In genomic region chr5:119386945-119387344, GRCh38 we compare ENCODE assay signal across 12 cellular contexts. TPM values are rescaled to one million over a fixed set of nuclear protein-coding genes. Genes with fewer than 3 reads are reported as not detected.
DNase-seq lines count a peak whose midpoint lies in the region; ATAC-seq, FAIRE-seq and TF ChIP-seq lines count a peak whose summit lies in the region.
"Had no signal": no experiment of that assay in that cellular context is flagged by ENCODE, and none has a peak within 500 bp of the region (broad histone marks: within the 10 kb centered on the region; RNA-seq: fewer than 3 reads in every experiment).

No MANE protein-coding gene starts in this region.

- H3K27ac ChIP-seq in cardiac muscle cell (peak overlapping the region; percentile 84), small intestine (ENCODE audit: low read depth in 1 of 2, low read length in 1 of 2) (no peak overlapping the region), colonic mucosa (no peak overlapping the region)
- H3K27ac ChIP-seq: ovary had no signal

- TF ChIP-seq CTCF in cardiac muscle cell (IDR thresholded peaks at IDR 0.05; ENCODE audit: low read depth, low read length) (no peak), colonic mucosa (IDR thresholded peaks at IDR 0.05) (no peak)

- FAIRE-seq in small intestine (lab: Jason Lieb, UNC), result no peak

- peaks cover 69% of the 10 kb centered on the region for H3K4me1 Mint-ChIP-seq in activated T-helper 2 cell treated with anti-CD3 and anti-CD28 coated beads, Interferon-gamma antibody, Interleukin-2, Interleukin-4, amounts not matched to agents 10 μg/mL and 5 μg/mL and 100 μg/mL, durations not matched to agents 14 hours and 24 hours and 36 hours (ENCODE audit: low read depth)

- no peaks in the 10 kb centered on the region for H3K27me3 Mint-ChIP-seq in activated T-helper 2 cell treated with anti-CD3 and anti-CD28 coated beads, Interferon-gamma antibody, Interleukin-2, Interleukin-4, amounts not matched to agents 10 μg/mL and 5 μg/mL and 100 μg/mL, durations not matched to agents 14 hours and 24 hours and 36 hours (ENCODE audit: low read depth)

- H3K9me3 ChIP-seq in cardiac muscle cell (ENCODE audit: low read depth) (no peaks in the 10 kb centered on the region), small intestine (ENCODE audit: control insufficient read depth, low read depth) (no peaks in the 10 kb centered on the region), colonic mucosa (no peaks in the 10 kb centered on the region)
- H3K9me3 ChIP-seq: HAP-1, ovary had no signal

- H3K27me3 ChIP-seq in cardiac muscle cell (no peaks in the 10 kb centered on the region), small intestine (ENCODE audit: control insufficient read depth in 2 of 2, insufficient read depth in 2 of 2, low read length in 2 of 2) (no peaks in the 10 kb centered on the region), colonic mucosa (no peaks in the 10 kb centered on the region)
- H3K27me3 ChIP-seq: ovary had no signal

- H3K9ac ChIP-seq in colonic mucosa (ENCODE audit: low read depth in 2 of 2, low read length in 2 of 2), result no peak overlapping the region

- peaks cover 64% of the 10 kb centered on the region for H3K36me3 Mint-ChIP-seq in activated T-helper 2 cell treated with anti-CD3 and anti-CD28 coated beads, Interferon-gamma antibody, Interleukin-2, Interleukin-4, amounts not matched to agents 10 μg/mL and 5 μg/mL and 100 μg/mL, durations not matched to agents 14 hours and 24 hours and 36 hours (ENCODE audit: low read depth)

- peak; percentile 7 for DNase-seq in HuH-7.5 (ENCODE audit: low spot score)
- no peak for DNase-seq in activated T-helper 2 cell treated with anti-CD3 and anti-CD28 coated beads, Interferon-gamma antibody, Interleukin-2, Interleukin-4, amounts not matched to agents 10 μg/mL and 5 μg/mL and 100 μg/mL, durations not matched to agents 14 hours and 24 hours and 36 hours (ENCODE audit: low spot score)
- DNase-seq in cardiac muscle cell (ENCODE audit: low read depth in 1 of 2, low spot score in 1 of 2), result peak; percentile 67 to 80
- peak; percentile 28 for DNase-seq in small intestine
- no peak for DNase-seq in activated CD8-positive, alpha-beta memory T cell treated with anti-CD3 and anti-CD28 coated beads for 24 hours
- no peak for DNase-seq in colonic mucosa
- no peak for DNase-seq in posterior cingulate gyrus
- DNase-seq: cerebellar nuclear complex, NCI-H1436 treated with DMSO at 0.1 percent for 48 hours, ovary had no signal

- H3K4me3 Mint-ChIP-seq in activated T-helper 2 cell treated with anti-CD3 and anti-CD28 coated beads, Interferon-gamma antibody, Interleukin-2, Interleukin-4, amounts not matched to agents 10 μg/mL and 5 μg/mL and 100 μg/mL, durations not matched to agents 14 hours and 24 hours and 36 hours (ENCODE audit: low read depth), result no peak overlapping the region

- H3K27ac Mint-ChIP-seq in activated T-helper 2 cell treated with anti-CD3 and anti-CD28 coated beads, Interferon-gamma antibody, Interleukin-2, Interleukin-4, amounts not matched to agents 10 μg/mL and 5 μg/mL and 100 μg/mL, durations not matched to agents 14 hours and 24 hours and 36 hours, result peak overlapping the region; percentile 46

- H3K4me3 ChIP-seq in cardiac muscle cell (no peak overlapping the region), small intestine (ENCODE audit: low read depth in 1 of 2, low read length in 2 of 2) (no peak overlapping the region), colonic mucosa (no peak overlapping the region)
- H3K4me3 ChIP-seq: HAP-1, ovary had no signal

- H3K4me1 ChIP-seq in cardiac muscle cell (ENCODE audit: low read depth) (peaks cover 46% of the 10 kb centered on the region), small intestine (ENCODE audit: control insufficient read depth in 2 of 2, insufficient read depth in 1 of 2, low read depth in 1 of 2, low read length in 1 of 2) (peaks cover 2 to 3% of the 10 kb centered on the region in 2 donors), colonic mucosa (no peaks in the 10 kb centered on the region)

- intact Hi-C loops in activated T-helper 2 cell treated with anti-CD3 and anti-CD28 coated beads, Interferon-gamma antibody, Interleukin-2, Interleukin-4, amounts not matched to agents 10 μg/mL and 5 μg/mL and 100 μg/mL, durations not matched to agents 14 hours and 24 hours and 36 hours (cut with micrococcal nuclease), result no loop called here
- intact Hi-C loops in colonic mucosa (cut with DNase I), result no loop called here
- intact Hi-C loops in posterior cingulate gyrus (cut with DNase I), result no loop called here

- WGBS in small intestine, 3 donors, result 16 to 28% (median 28%) methylated on average over 4 of the region's 4 CpGs

- no peak for ATAC-seq in HG03135 (IDR thresholded peaks at IDR 0.05; ENCODE audit: unreplicated experiment)

- H3K36me3 ChIP-seq in cardiac muscle cell (no peaks in the 10 kb centered on the region), small intestine (ENCODE audit: control insufficient read depth in 2 of 2, insufficient read depth in 2 of 2, low read length in 2 of 2) (no peaks in the 10 kb centered on the region), colonic mucosa (no peaks in the 10 kb centered on the region)
- H3K36me3 ChIP-seq: HAP-1, ovary had no signal

- H3K9me3 Mint-ChIP-seq in activated T-helper 2 cell treated with anti-CD3 and anti-CD28 coated beads, Interferon-gamma antibody, Interleukin-2, Interleukin-4, amounts not matched to agents 10 μg/mL and 5 μg/mL and 100 μg/mL, durations not matched to agents 14 hours and 24 hours and 36 hours, result no peaks in the 10 kb centered on the region

RNA-seq across cellular contexts. Expression of gene TNFAIP8, which starts 31.1 kb away (rescaled TPM):
- total RNA-seq in activated T-helper 2 cell treated with anti-CD3 and anti-CD28 coated beads, Interferon-gamma antibody, Interleukin-2, Interleukin-4, amounts not matched to agents 10 μg/mL and 5 μg/mL and 100 μg/mL, durations not matched to agents 14 hours and 24 hours and 36 hours, result 112 and 117 TPM in 2 replicates
- total RNA-seq in cardiac muscle cell, result 20.8 and 21.9 TPM in 2 replicates
- polyA plus RNA-seq in cardiac muscle cell, result 24.9 and 29.0 TPM in 2 replicates
- 10 to 100 TPM in 2 of 3 donors, 1 to 10 TPM in 1; 8.5 to 11.6 (median 10.3) TPM for polyA plus RNA-seq in small intestine
- 10 to 100 TPM; 11.0 to 12.7 TPM for total RNA-seq in colonic mucosa

Comparison
In these comparisons a context has a peak if more than half of its experiments do, and no peak if none do; other contexts are left out.
1. DNase-seq: peak in HuH-7.5 (single experiment), cardiac muscle cell (2 of 2) and small intestine (single experiment); none in activated T-helper 2 cell treated with anti-CD3 and anti-CD28 coated beads, Interferon-gamma antibody, Interleukin-2, Interleukin-4, amounts not matched to agents 10 μg/mL and 5 μg/mL and 100 μg/mL, durations not matched to agents 14 hours and 24 hours and 36 hours (single experiment), activated CD8-positive, alpha-beta memory T cell treated with anti-CD3 and anti-CD28 coated beads for 24 hours (single experiment), colonic mucosa (single experiment) and posterior cingulate gyrus (0 of 10).